8 cellular contexts compared by ENCODE assay signal in the genomic region with DNA sequence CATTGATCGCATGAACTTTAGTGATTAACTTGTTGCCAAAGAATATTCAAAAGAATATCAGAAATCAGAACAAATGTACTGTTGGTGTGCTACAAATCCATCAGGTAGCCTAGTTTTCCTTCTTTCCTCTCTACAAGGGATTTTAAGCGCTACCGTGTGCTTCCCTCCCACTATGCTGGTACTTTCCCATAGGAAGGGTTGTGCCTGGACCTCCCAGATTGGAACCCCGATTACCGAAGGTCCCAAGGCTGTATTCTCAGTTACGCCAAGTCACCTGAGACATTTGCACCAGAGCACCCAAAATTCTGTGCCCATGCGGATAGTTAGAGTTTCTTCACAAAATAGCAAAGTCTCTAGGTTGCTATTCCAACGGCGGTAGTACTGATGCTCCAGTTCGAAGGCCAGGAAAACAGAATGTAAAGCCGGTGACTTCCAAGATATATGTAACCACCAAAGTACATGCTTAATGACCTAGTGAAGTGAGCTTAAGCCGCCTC. TPM values are rescaled to one million over a fixed set of nuclear protein-coding genes. Genes with fewer than 3 reads are reported as not detected.
DNase-seq lines count a peak whose midpoint lies in the region; ATAC-seq and TF ChIP-seq lines count a peak whose summit lies in the region.

No MANE protein-coding gene starts in this region.

- peak overlapping the region; percentile 94 for H3K4me3 ChIP-seq in GM23248
- peak overlapping the region; percentile 86 to 95 (median 92) for H3K4me3 ChIP-seq in gastrocnemius medialis

- H3K27me3 ChIP-seq in GM23248 (replicated peaks; ENCODE audit: insufficient read depth) (no peaks in the 10 kb centered on the region), foreskin keratinocyte (no peaks in the 10 kb centered on the region), gastrocnemius medialis (no peaks in the 10 kb centered on the region)

- no peak for TF ChIP-seq POLR2A in gastrocnemius medialis (IDR thresholded peaks at IDR 0.05)

- H3K4me1 ChIP-seq in GM23248 (ENCODE audit: insufficient read depth) (peaks cover 9% of the 10 kb centered on the region), foreskin keratinocyte (no peaks in the 10 kb centered on the region), gastrocnemius medialis (peaks cover 20 to 30% of the 10 kb centered on the region in 2 donors)

- H3K27ac ChIP-seq in C4-2B (peak overlapping the region; percentile 92), GM23248 (peak overlapping the region; percentile 44), foreskin keratinocyte (peak overlapping the region; percentile 58), gastrocnemius medialis (peak overlapping the region; percentile 89 to 97 (median 94))

- TF ChIP-seq CTCF in C4-2B (conservative IDR thresholded peaks at IDR 0.05): no peak
- no peak for TF ChIP-seq CTCF in foreskin keratinocyte (conservative IDR thresholded peaks at IDR 0.05)
- no peak for TF ChIP-seq CTCF in gastrocnemius medialis (IDR thresholded peaks at IDR 0.05 in 4 of 5, conservative IDR thresholded peaks at IDR 0.05 in 1 of 5)

- H3F3A ChIP-seq in GM23248 (ENCODE audit: insufficient read depth): no peaks in the 10 kb centered on the region

- H3K9me2 ChIP-seq in GM23248 (ENCODE audit: insufficient read depth): no peaks in the 10 kb centered on the region

- DNase-seq in GM23248: no peak
- no peak for DNase-seq in foreskin keratinocyte
- no peak for DNase-seq in gastrocnemius medialis
- DNase-seq in islet precursor cell: no peak
- DNase-seq in NK-92 treated with Interleukin-12 subunit alpha and Interleukin-12 subunit beta, amount 100 ng/mL, for 24 hours (lab: John Stamatoyannopoulos, UW): no peak
- no peak for DNase-seq in activated CD4-positive, alpha-beta T cell treated with anti-CD3 and anti-CD28 coated beads, Interleukin-2, amount 50 U/mL, for 48 hours

- in situ Hi-C loops in GM23248 (cut with MboI) (loop anchor here (10.0 kb wide), 1 partner anchor 237 kb away; no protein-coding TSS in a partner anchor), gastrocnemius medialis (cut with MboI; ENCODE audit: low sequenced_read_pairs in 4 of 4) (loop anchor here in 3 of 4 donors (10.0 to 25.0 kb wide), 4 partner anchors 97 to 239 kb away; no protein-coding TSS in a partner anchor)

- H3K4me2 ChIP-seq in GM23248 (ENCODE audit: unreplicated experiment): peak overlapping the region; percentile 92

- no peaks in the 10 kb centered on the region for H3K9me3 ChIP-seq in GM23248 (ENCODE audit: low read depth)
- no peaks in the 10 kb centered on the region for H3K9me3 ChIP-seq in gastrocnemius medialis

- peak overlapping the region; percentile 99 for H2AFZ ChIP-seq in GM23248

- WGBS in GM23248 (ENCODE audit: low coverage in 1 of 2, low lambda C conversion rate in 2 of 2, missing lambda C conversion rate in 2 of 2), 2 experiments: 3 to 5% methylated on average over 12 of the region's 12 CpGs

- H4K20me1 ChIP-seq in GM23248 (ENCODE audit: insufficient read depth): no peaks in the 10 kb centered on the region

- intact Hi-C loops in gastrocnemius medialis (cut with DNase I; ENCODE audit: low total_unique reads): loop anchor here (1.0 to 5.0 kb wide), 7 partner anchors 23 to 236 kb away; a partner anchor contains a TSS

- ATAC-seq in SK-N-SH treated with all-trans-retinoic acid at 6 μM for 48 hours (peak; percentile 24), foreskin keratinocyte (peak; percentile 2), gastrocnemius medialis (peak; percentile 21 to 22)

- peak overlapping the region; percentile 88 for H3K9ac ChIP-seq in GM23248

- peaks cover 14% of the 10 kb centered on the region for H3K36me3 ChIP-seq in GM23248 (ENCODE audit: low read depth)
- peaks cover 2 to 17% of the 10 kb centered on the region in 2 donors for H3K36me3 ChIP-seq in gastrocnemius medialis

- H3K79me2 ChIP-seq in GM23248 (ENCODE audit: insufficient read depth): peaks cover 39% of the 10 kb centered on the region

TF ChIP-seq in SK-N-SH treated with all-trans-retinoic acid at 6 μM for 48 hours, 23 proteins besides CTCF, POLR2A, EP300 and RAD21:
- TF ChIP-seq ZNF565 (CRISPR knock-in tag; conservative IDR thresholded peaks at IDR 0.05; ENCODE audit: low read depth) (no peak), PPARA (CRISPR knock-in tag; IDR thresholded peaks at IDR 0.05; ENCODE audit: borderline replicate concordance) (no peak), TOX (CRISPR knock-in tag; IDR thresholded peaks at IDR 0.05; ENCODE audit: borderline replicate concordance) (no peak), ZNF70 (CRISPR knock-in tag; IDR thresholded peaks at IDR 0.05) (no peak), ZC3H10 (CRISPR knock-in tag; IDR thresholded peaks at IDR 0.05) (no peak), TCF4 (CRISPR knock-in tag; IDR thresholded peaks at IDR 0.05; ENCODE audit: borderline replicate concordance) (no peak), ARNTL (CRISPR knock-in tag; IDR thresholded peaks at IDR 0.05; ENCODE audit: borderline replicate concordance, low read depth) (no peak)
- TF ChIP-seq, protein P1, sequence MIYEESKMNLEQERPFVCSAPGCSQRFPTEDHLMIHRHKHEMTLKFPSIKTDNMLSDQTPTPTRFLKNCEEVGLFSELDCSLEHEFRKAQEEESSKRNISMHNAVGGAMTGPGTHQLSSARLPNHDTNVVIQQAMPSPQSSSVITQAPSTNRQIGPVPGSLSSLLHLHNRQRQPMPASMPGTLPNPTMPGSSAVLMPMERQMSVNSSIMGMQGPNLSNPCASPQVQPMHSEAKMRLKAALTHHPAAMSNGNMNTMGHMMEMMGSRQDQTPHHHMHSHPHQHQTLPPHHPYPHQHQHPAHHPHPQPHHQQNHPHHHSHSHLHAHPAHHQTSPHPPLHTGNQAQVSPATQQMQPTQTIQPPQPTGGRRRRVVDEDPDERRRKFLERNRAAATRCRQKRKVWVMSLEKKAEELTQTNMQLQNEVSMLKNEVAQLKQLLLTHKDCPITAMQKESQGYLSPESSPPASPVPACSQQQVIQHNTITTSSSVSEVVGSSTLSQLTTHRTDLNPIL (CRISPR knock-in tag; IDR thresholded peaks at IDR 0.05; ENCODE audit: low read depth): no peak
- TF ChIP-seq, protein P2, sequence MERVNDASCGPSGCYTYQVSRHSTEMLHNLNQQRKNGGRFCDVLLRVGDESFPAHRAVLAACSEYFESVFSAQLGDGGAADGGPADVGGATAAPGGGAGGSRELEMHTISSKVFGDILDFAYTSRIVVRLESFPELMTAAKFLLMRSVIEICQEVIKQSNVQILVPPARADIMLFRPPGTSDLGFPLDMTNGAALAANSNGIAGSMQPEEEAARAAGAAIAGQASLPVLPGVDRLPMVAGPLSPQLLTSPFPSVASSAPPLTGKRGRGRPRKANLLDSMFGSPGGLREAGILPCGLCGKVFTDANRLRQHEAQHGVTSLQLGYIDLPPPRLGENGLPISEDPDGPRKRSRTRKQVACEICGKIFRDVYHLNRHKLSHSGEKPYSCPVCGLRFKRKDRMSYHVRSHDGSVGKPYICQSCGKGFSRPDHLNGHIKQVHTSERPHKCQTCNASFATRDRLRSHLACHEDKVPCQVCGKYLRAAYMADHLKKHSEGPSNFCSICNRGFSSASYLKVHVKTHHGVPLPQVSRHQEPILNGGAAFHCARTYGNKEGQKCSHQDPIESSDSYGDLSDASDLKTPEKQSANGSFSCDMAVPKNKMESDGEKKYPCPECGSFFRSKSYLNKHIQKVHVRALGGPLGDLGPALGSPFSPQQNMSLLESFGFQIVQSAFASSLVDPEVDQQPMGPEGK (CRISPR knock-in tag; IDR thresholded peaks at IDR 0.05; ENCODE audit: borderline replicate concordance): no peak

RNA-seq across cellular contexts. Expression of a gene that starts 23.4 kb away (rescaled TPM):
- 0.89 TPM in 1 of 2 replicates, not detected in the other for total RNA-seq in GM23248 (2014; rRNA removed; shearing (Covaris generic))
- polyA plus RNA-seq in GM23248 (2016; fragmentation: Nextera tagmentation; extraction: Ambion mirVana) (0.14 TPM in 1 of 2 replicates, not detected in the other), foreskin keratinocyte (0.08 and 0.11 TPM in 2 replicates)
- total RNA-seq in foreskin keratinocyte (0.20 and 0.32 TPM in 2 replicates), gastrocnemius medialis (10 to 100 TPM; 18.0 to 92.1 (median 35.3) TPM)

Comparison
In these comparisons a context has a peak if more than half of its experiments do, and no peak if none do; other contexts are left out.
1. H3K27ac ChIP-seq: peak in every context shown above with its lines; median percentile 94 in gastrocnemius medialis; 92 in C4-2B; 58 in foreskin keratinocyte; 44 in GM23248.
2. RNA of a gene that starts 23.4 kb away (total RNA-seq): 18.0 to 92.1 TPM in gastrocnemius medialis; 0.20 to 0.32 TPM in foreskin keratinocyte and 0.89 TPM in GM23248; every median in the first group is over 10 times any median in the second.
3. Peak in every context shown above with its lines, with median percentiles within 50 percentile points of each other: ATAC-seq.